13 cellular contexts compared by ENCODE assay signal in the genomic region with DNA sequence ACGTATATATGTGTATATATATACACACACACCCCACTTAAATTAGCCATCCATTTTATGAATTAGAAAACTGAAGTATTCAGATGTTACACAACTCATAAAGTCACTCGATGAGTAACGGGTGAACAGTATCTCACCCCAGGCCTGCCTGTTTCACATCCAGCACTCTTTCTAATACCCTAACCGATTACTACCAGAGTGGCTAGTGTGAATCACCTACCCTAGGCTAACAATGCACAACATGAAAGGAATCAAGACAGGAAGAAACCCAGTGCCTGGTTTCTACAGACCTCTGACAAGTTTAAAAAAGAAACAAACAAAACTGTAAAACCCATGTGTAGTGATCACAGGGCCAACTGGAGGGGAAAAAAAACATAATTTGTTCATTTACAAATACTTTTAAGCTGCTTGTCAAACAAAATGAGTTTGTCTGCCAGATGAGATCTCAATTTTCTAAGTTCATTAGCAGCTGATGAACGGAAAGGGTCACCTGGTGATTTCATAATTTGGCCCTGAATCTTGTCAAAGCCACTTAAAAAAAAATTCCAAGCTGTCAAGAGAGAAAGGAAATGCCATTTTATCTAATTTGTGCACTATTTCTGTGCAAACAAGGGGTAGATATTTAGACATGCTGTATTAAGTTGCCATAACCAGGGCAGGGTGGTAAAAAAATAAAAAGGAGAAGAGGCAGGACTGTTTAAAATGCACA.
DNase-seq lines count a peak whose midpoint lies in the region; ATAC-seq, FAIRE-seq and TF ChIP-seq lines count a peak whose summit lies in the region.
"Had no signal": no experiment of that assay in that cellular context is flagged by ENCODE, and none has a peak within 500 bp of the region (broad histone marks: within the 10 kb centered on the region; RNA-seq: fewer than 3 reads in every experiment).

No MANE protein-coding gene starts in this region.

- no peak overlapping the region for H3K4me3 Mint-ChIP-seq in WTC11
- H3K4me3 Mint-ChIP-seq: activated CD4-positive, alpha-beta T cell treated with anti-CD3 and anti-CD28 coated beads, Interleukin-2, amount 10 ng/mL, durations not matched to agents 24 days and 14 days; naive thymus-derived CD4-positive, alpha-beta T cell; stimulated activated naive B cell treated with anti-CD40 and anti-IgM and Interleukin-4, amounts not matched to agents 10 μg/mL and 1 μg/mL and 100 μg/mL, for 72 hours had no signal

- DNase-seq in AG08395 (ENCODE audit: low spot score) = peak; percentile 88
- DNase-seq in GM18507 (ENCODE audit: extremely low spot score, insufficient read length, low read depth) = no peak
- no peak for DNase-seq in WTC11 (ENCODE audit: low spot score)
- DNase-seq in kidney tubule cell (ENCODE audit: low spot score) = peak; percentile 87
- no peak for DNase-seq in GOT3 (lab: John Stamatoyannopoulos, UW)
- no peak for DNase-seq in cerebellum (ENCODE audit: low spot score)
- DNase-seq: activated CD4-positive, alpha-beta T cell treated with anti-CD3 and anti-CD28 coated beads, Interleukin-2, amount 10 ng/mL, durations not matched to agents 24 days and 14 days; COR-L47; naive thymus-derived CD4-positive, alpha-beta T cell; SHP77 treated with DMSO at 0.1 percent for 48 hours; stimulated activated naive B cell treated with anti-CD40 and anti-IgM and Interleukin-4, amounts not matched to agents 10 μg/mL and 1 μg/mL and 100 μg/mL, for 72 hours had no signal

- CTCF ChIA-PET in WTC11 (lab: Charles Lee) = no interaction called here

- FAIRE-seq in GM18507 (lab: Jason Lieb, UNC) = peak; percentile 52

- POLR2A ChIA-PET in WTC11 (lab: Charles Lee) = no interaction called here

- ATAC-seq in WTC11 (no peak), GM21717 (IDR thresholded peaks at IDR 0.05; ENCODE audit: unreplicated experiment) (no peak), GM21367 (IDR thresholded peaks at IDR 0.05; ENCODE audit: unreplicated experiment) (no peak)
- ATAC-seq: naive thymus-derived CD4-positive, alpha-beta T cell; stimulated activated naive B cell treated with anti-CD40 and anti-IgM and Interleukin-4, amounts not matched to agents 10 μg/mL and 1 μg/mL and 100 μg/mL, for 72 hours had no signal

- H3K9me3 Mint-ChIP-seq in WTC11 = peaks cover 32% of the 10 kb centered on the region

- peak overlapping the region; percentile 18; the same call in 1 of the 2 replicates for H3K27ac Mint-ChIP-seq in WTC11
- H3K27ac Mint-ChIP-seq: activated CD4-positive, alpha-beta T cell treated with anti-CD3 and anti-CD28 coated beads, Interleukin-2, amount 10 ng/mL, durations not matched to agents 24 days and 14 days; naive thymus-derived CD4-positive, alpha-beta T cell; stimulated activated naive B cell treated with anti-CD40 and anti-IgM and Interleukin-4, amounts not matched to agents 10 μg/mL and 1 μg/mL and 100 μg/mL, for 72 hours had no signal

- peaks cover 21% of the 10 kb centered on the region for H3K4me1 Mint-ChIP-seq in WTC11
- H3K4me1 Mint-ChIP-seq: activated CD4-positive, alpha-beta T cell treated with anti-CD3 and anti-CD28 coated beads, Interleukin-2, amount 10 ng/mL, durations not matched to agents 24 days and 14 days had no signal

- H3K27me3 Mint-ChIP-seq in WTC11 (ENCODE audit: low read depth) = no peaks in the 10 kb centered on the region; the same call in 1 of the 2 replicates
- H3K27me3 Mint-ChIP-seq: activated CD4-positive, alpha-beta T cell treated with anti-CD3 and anti-CD28 coated beads, Interleukin-2, amount 10 ng/mL, durations not matched to agents 24 days and 14 days; naive thymus-derived CD4-positive, alpha-beta T cell; stimulated activated naive B cell treated with anti-CD40 and anti-IgM and Interleukin-4, amounts not matched to agents 10 μg/mL and 1 μg/mL and 100 μg/mL, for 72 hours had no signal

- peaks cover 33% of the 10 kb centered on the region for H3K36me3 Mint-ChIP-seq in WTC11

- TF ChIP-seq CTCF in WTC11 (IDR thresholded peaks at IDR 0.05) = no peak

TF ChIP-seq in WTC11, 78 proteins besides CTCF, POLR2A, EP300 and RAD21:
- TF ChIP-seq, protein P1, sequence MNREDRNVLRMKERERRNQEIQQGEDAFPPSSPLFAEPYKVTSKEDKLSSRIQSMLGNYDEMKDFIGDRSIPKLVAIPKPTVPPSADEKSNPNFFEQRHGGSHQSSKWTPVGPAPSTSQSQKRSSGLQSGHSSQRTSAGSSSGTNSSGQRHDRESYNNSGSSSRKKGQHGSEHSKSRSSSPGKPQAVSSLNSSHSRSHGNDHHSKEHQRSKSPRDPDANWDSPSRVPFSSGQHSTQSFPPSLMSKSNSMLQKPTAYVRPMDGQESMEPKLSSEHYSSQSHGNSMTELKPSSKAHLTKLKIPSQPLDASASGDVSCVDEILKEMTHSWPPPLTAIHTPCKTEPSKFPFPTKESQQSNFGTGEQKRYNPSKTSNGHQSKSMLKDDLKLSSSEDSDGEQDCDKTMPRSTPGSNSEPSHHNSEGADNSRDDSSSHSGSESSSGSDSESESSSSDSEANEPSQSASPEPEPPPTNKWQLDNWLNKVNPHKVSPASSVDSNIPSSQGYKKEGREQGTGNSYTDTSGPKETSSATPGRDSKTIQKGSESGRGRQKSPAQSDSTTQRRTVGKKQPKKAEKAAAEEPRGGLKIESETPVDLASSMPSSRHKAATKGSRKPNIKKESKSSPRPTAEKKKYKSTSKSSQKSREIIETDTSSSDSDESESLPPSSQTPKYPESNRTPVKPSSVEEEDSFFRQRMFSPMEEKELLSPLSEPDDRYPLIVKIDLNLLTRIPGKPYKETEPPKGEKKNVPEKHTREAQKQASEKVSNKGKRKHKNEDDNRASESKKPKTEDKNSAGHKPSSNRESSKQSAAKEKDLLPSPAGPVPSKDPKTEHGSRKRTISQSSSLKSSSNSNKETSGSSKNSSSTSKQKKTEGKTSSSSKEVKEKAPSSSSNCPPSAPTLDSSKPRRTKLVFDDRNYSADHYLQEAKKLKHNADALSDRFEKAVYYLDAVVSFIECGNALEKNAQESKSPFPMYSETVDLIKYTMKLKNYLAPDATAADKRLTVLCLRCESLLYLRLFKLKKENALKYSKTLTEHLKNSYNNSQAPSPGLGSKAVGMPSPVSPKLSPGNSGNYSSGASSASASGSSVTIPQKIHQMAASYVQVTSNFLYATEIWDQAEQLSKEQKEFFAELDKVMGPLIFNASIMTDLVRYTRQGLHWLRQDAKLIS (CRISPR knock-in tag; IDR thresholded peaks at IDR 0.05; ENCODE audit: borderline replicate concordance) = no peak

Comparison
In these comparisons a context has a peak if more than half of its experiments do, and no peak if none do; other contexts are left out.
1. DNase-seq: peak in AG08395 (single experiment) and kidney tubule cell (single experiment); none in GM18507 (single experiment), WTC11 (single experiment), GOT3 (single experiment) and cerebellum (single experiment).